ENCODE assay signal across 8 cellular contexts in the genomic region with DNA sequence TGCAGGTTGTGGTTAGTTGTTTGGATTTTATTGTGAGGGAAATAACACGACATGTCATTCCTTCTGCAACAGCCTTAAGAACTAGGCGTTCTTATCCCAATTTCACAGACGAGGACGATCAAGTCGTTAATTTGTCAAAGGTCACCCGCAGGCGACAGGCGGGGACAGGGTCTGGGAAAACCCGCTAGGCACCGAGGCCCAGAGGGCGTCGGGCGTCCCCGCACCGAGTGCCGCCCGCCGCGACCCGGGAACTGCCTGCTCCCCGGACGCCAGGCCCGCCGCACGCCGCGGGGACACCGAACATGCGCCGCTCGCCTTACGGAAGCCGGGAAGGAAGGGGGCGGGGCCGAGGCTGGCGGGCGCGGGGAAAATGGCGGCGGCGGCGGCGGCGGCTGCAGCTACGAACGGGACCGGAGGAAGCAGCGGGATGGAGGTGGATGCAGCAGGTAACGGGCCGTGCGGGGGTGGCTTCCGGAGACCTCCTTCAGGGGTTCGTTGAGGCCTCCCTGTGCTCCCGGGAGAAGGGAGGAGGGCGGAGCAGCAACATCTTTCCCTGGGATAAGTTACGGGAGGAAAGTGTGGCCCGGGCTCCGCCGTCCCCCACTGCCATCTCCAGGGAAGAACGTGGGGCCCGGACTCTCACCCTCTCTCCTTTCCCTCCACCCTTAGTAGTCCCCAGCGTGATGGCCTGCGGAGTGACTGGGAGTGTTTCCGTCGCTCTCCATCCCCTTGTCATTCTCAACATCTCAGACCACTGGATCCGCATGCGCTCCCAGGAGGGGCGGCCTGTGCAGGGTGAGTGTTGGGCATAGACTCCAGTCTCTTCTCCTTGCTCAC. TPM values are rescaled to one million over a fixed set of nuclear protein-coding genes. Genes with fewer than 3 reads are reported as not detected.
DNase-seq lines count a peak whose midpoint lies in the region; ATAC-seq and TF ChIP-seq lines count a peak whose summit lies in the region.

A gene (plus strand): TSS at position 349 of the 837 bp plus-strand sequence. CDS start 22 bp downstream, at position 371.

- H3F3A ChIP-seq in PC-3 (ENCODE audit: low read length, unreplicated experiment) = no peaks in the 10 kb centered on the region

- H3K4me1 Mint-ChIP-seq in activated T-cell treated with anti-CD3 and anti-CD28 coated beads, Interleukin-2, amount 50 U/mL, for 72 hours (ENCODE audit: low read depth) = peaks cover 44% of the 10 kb centered on the region

- ATAC-seq in PC-3 = peak; percentile 60
- peak; percentile 58 to 81 for ATAC-seq in activated T-cell treated with anti-CD3 and anti-CD28 coated beads, Interleukin-2, amount 50 U/mL, for 72 hours (replicated peaks in 1 of 2)

- H3K27me3 Mint-ChIP-seq in activated T-cell treated with anti-CD3 and anti-CD28 coated beads, Interleukin-2, amount 50 U/mL, for 72 hours (ENCODE audit: low read depth) = no peaks in the 10 kb centered on the region

- under 1% methylated on average over 17 of the region's 68 CpGs for WGBS in esophagus muscularis mucosa

- peak within 1 kb of the TSS; percentile 94 for H3K27ac Mint-ChIP-seq in activated T-cell treated with anti-CD3 and anti-CD28 coated beads, Interleukin-2, amount 50 U/mL, for 72 hours

- H3K4me3 ChIP-seq in PC-3 (ENCODE audit: low read length) (peak within 1 kb of the TSS; percentile 88), esophagus muscularis mucosa (peak within 1 kb of the TSS; percentile 71 to 98 (median 90))

- H3K9me3 Mint-ChIP-seq in activated T-cell treated with anti-CD3 and anti-CD28 coated beads, Interleukin-2, amount 50 U/mL, for 72 hours = no peaks in the 10 kb centered on the region

- no peaks in the 10 kb centered on the region for H3K9me2 ChIP-seq in PC-3 (replicated peaks; ENCODE audit: low read length)

- CTCF ChIA-PET in PC-3 (lab: Charles Lee) = no interaction called here

- H3K36me3 Mint-ChIP-seq in activated T-cell treated with anti-CD3 and anti-CD28 coated beads, Interleukin-2, amount 50 U/mL, for 72 hours (ENCODE audit: insufficient read depth in 2 of 2) = peaks cover 3 to 10% of the 10 kb centered on the region in 2 donors

- peak within 1 kb of the TSS; percentile 86 for H3K4me2 ChIP-seq in PC-3 (ENCODE audit: low read length)

- H3K4me3 Mint-ChIP-seq in activated T-cell treated with anti-CD3 and anti-CD28 coated beads, Interleukin-2, amount 50 U/mL, for 72 hours = peak within 1 kb of the TSS; percentile 82 to 91

- intact Hi-C loops in PC-3 (cut with micrococcal nuclease) = loop anchor here (1.0 kb wide), 1 partner anchor 11 kb away; no protein-coding TSS in a partner anchor
- intact Hi-C loops in esophagus muscularis mucosa (cut with DNase I) = loop anchor here (10.0 kb wide), 2 partner anchors 94 to 174 kb away; a partner anchor contains a TSS

- H3K9ac ChIP-seq in PC-3 (ENCODE audit: low read length) = peak within 1 kb of the TSS; percentile 94

- H4K20me1 ChIP-seq in PC-3 (ENCODE audit: low read length) = peaks cover 4% of the 10 kb centered on the region; the same call in 1 of the 2 replicates

- H2AFZ ChIP-seq in PC-3 (ENCODE audit: low read length) = peak within 1 kb of the TSS; percentile 95

- peaks cover 29% of the 10 kb centered on the region for H3K4me1 ChIP-seq in PC-3 (ENCODE audit: insufficient read depth, low read length)
- H3K4me1 ChIP-seq in esophagus muscularis mucosa = peaks cover 18 to 46% (median 39%) of the 10 kb centered on the region in 4 donors

- TSS peak; percentile 65 for BruUV-seq in PC-3 (replicated peaks; lab: Mats Ljungman, UMichigan)

- no peak for TF ChIP-seq CTCF in PC-3 (conservative IDR thresholded peaks at IDR 0.05; ENCODE audit: low read depth, low read length)
- peak in 1 of 3 experiments; percentile 36 for TF ChIP-seq CTCF in esophagus muscularis mucosa (IDR thresholded peaks at IDR 0.05)

- peak; percentile 73 for TF ChIP-seq POLR2A in esophagus muscularis mucosa (IDR thresholded peaks at IDR 0.05; ENCODE audit: low read depth)

- POLR2A ChIA-PET in PC-3 (lab: Charles Lee; ENCODE audit: unreplicated experiment) = no interaction called here

- H3K9me3 ChIP-seq in PC-3 (ENCODE audit: low read length) = no peaks in the 10 kb centered on the region
- H3K9me3 ChIP-seq in esophagus muscularis mucosa = no peaks in the 10 kb centered on the region

- DNase-seq in NCI-H2107 (lab: John Stamatoyannopoulos, UW) = peak; percentile 80
- DNase-seq in NCI-H2107 treated with DMSO at 0.1 percent for 48 hours (lab: John Stamatoyannopoulos, UW; ENCODE audit: unreplicated experiment) = no peak
- peak; percentile 62 for DNase-seq in HT1080 (ENCODE audit: low read depth)
- DNase-seq in PC-3 = peak; percentile 63
- peak; percentile 92 to 93 for DNase-seq in activated T-cell treated with anti-CD3 and anti-CD28 coated beads, Interleukin-2, amount 50 U/mL, for 72 hours
- DNase-seq in esophagus muscularis mucosa (ENCODE audit: extremely low spot score) = peak; percentile 96
- DNase-seq in myocyte (ENCODE audit: low read depth) = peak; percentile 90
- DNase-seq in stimulated activated CD8-positive, alpha-beta memory T cell treated with anti-CD3 and anti-CD28 coated beads, Interleukin-7, amount 100 ng/mL, for 24 hours (ENCODE audit: low read depth) = peak; percentile 82

- H3K27me3 ChIP-seq in PC-3 (ENCODE audit: low read length) = no peaks in the 10 kb centered on the region
- H3K27me3 ChIP-seq in esophagus muscularis mucosa = peaks cover 0 to 5% (median 0%) of the 10 kb centered on the region in 4 donors

- TF ChIP-seq EP300 in esophagus muscularis mucosa (IDR thresholded peaks at IDR 0.05) = no peak

- H3K79me2 ChIP-seq in PC-3 (ENCODE audit: low read length) = peaks cover 22% of the 10 kb centered on the region

- H3K27ac ChIP-seq in PC-3 (ENCODE audit: low read length) = peak within 1 kb of the TSS; percentile 59
- peak within 1 kb of the TSS; percentile 84 to 91 (median 90) for H3K27ac ChIP-seq in esophagus muscularis mucosa (replicated peaks in 1 of 4)

- H3K36me3 ChIP-seq in PC-3 (ENCODE audit: low read depth, low read length) (peaks cover 26% of the 10 kb centered on the region), esophagus muscularis mucosa (peaks cover 30 to 40% (median 38%) of the 10 kb centered on the region in 4 donors)

RNA-seq across cellular contexts. Expression of the gene that starts here (rescaled TPM):
- total RNA-seq in HT1080 (2014; rRNA removed; shearing (Covaris generic)) = 93.6 and 155 TPM in 2 replicates
- polyA plus RNA-seq in HT1080 (2015; cell fraction: cytosol; rRNA removed) = 115 and 128 TPM in 2 replicates
- polyA plus RNA-seq in HT1080 (2015; cell fraction: nucleus; rRNA removed) = 116 and 117 TPM in 2 replicates
- total RNA-seq in PC-3 (2014; rRNA removed) (95.7 and 110 TPM in 2 replicates), esophagus muscularis mucosa (10 to 100 TPM; 49.4 to 97.6 (median 73.7) TPM), myocyte (52.9 and 56.0 TPM in 2 replicates)
- 10 to 100 TPM; 43.7 to 45.4 TPM for total RNA-seq in activated T-cell treated with anti-CD3 and anti-CD28 coated beads, Interleukin-2, amount 50 U/mL, for 72 hours
- 174 TPM for polyA plus RNA-seq in myocyte (2012)
